1 cellular context compared by ENCODE assay signal in genomic region chr9:129001504-129002325, GRCh38.
A peak's percentile ranks its signal among the peaks of the same experiment; 100 is the strongest.
TF ChIP-seq lines count a peak whose summit lies in the region.

No MANE protein-coding gene starts in this region.

TF ChIP-seq in HepG2, 621 proteins besides CTCF, POLR2A, EP300 and RAD21:
- no peak for TF ChIP-seq ZNF501 (CRISPR knock-in tag; IDR thresholded peaks at IDR 0.05)
- no peak for TF ChIP-seq CAMTA2 (CRISPR knock-in tag; IDR thresholded peaks at IDR 0.05; ENCODE audit: borderline replicate concordance)
- no peak for TF ChIP-seq ZNF530 (CRISPR knock-in tag; IDR thresholded peaks at IDR 0.05; ENCODE audit: low read depth)
- peak; percentile 65 for TF ChIP-seq RBM22 (optimal IDR thresholded peaks at IDR 0.05; ENCODE audit: low read length)
